Comparison of ENCODE assay signal across 24 cellular contexts in the genomic region with DNA sequence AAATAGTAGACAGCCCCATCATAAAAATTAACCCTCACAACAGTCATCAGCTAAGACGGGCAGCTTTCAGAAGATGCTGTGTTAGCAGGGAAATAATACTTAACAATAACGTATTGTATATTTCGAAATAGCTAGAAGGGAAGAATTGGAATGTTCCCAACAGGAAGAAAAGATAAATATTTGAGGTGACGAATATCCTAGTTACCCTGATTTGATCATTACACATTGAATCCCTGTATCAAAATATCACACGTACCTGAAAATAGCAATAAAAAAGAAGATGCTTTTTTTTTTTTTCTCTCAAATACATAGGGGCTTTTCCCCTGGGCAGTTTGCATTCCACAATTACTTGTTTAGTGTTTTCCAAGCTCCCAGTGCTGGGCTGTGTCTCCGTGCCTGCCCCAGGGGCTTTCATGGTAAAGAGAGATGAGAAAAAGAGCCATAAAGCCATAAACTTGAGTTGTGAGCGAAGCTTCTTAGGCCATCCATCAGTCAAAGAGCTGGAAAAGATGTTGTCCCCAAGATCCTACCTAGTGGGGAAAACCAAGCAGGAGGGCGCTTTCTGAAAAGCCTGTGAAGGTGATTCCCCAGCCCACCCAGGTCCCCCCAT.
DNase-seq lines count a peak whose midpoint lies in the region; ATAC-seq and TF ChIP-seq lines count a peak whose summit lies in the region.
"Had no signal": no experiment of that assay in that cellular context is flagged by ENCODE, and none has a peak within 500 bp of the region (broad histone marks: within the 10 kb centered on the region; RNA-seq: fewer than 3 reads in every experiment).

No MANE protein-coding gene starts in this region.

- peaks cover 67% of the 10 kb centered on the region for H3K36me3 Mint-ChIP-seq in activated B cell treated with CpG ODN at 0.5 μM for 24 hours (ENCODE audit: low read depth)
- H3K36me3 Mint-ChIP-seq in stimulated activated naive B cell treated with anti-CD40 and anti-IgM and Interleukin-4, amounts not matched to agents 10 μg/mL and 1 μg/mL and 100 μg/mL, for 72 hours, result peaks cover 38 to 63% of the 10 kb centered on the region in 2 donors
- peaks cover 3% of the 10 kb centered on the region for H3K36me3 Mint-ChIP-seq in activated CD8-positive, alpha-beta T cell treated with anti-CD3 and anti-CD28 coated beads for 36 hours (ENCODE audit: low read depth)

- H3K4me3 ChIP-seq in right atrium auricular region, result no peak overlapping the region
- H3K4me3 ChIP-seq in heart right ventricle, result no peak overlapping the region
- no peak overlapping the region for H3K4me3 ChIP-seq in mesenchymal stem cell (ENCODE audit: insufficient read depth in 1 of 2, low read depth in 1 of 2, low read length in 2 of 2)
- no peak overlapping the region for H3K4me3 ChIP-seq in gastroesophageal sphincter
- H3K4me3 ChIP-seq: MG63 had no signal

- no peak overlapping the region for H2BK15ac ChIP-seq in mesenchymal stem cell (ENCODE audit: low read depth, poor library complexity, severe bottlenecking)

- H3K79me1 ChIP-seq in mesenchymal stem cell (replicated peaks; ENCODE audit: low read length, poor library complexity, severe bottlenecking), result peaks cover 22% of the 10 kb centered on the region

- peaks cover 57% of the 10 kb centered on the region for H3K4me1 Mint-ChIP-seq in activated B cell treated with CpG ODN at 0.5 μM for 24 hours
- H3K4me1 Mint-ChIP-seq in stimulated activated naive B cell treated with anti-CD40 and anti-IgM and Interleukin-4, amounts not matched to agents 10 μg/mL and 1 μg/mL and 100 μg/mL, for 72 hours, result peaks cover 46 to 57% of the 10 kb centered on the region in 2 donors
- no peaks in the 10 kb centered on the region for H3K4me1 Mint-ChIP-seq in activated CD8-positive, alpha-beta T cell treated with anti-CD3 and anti-CD28 coated beads for 36 hours (ENCODE audit: low read depth)

- no peak for DNase-seq in right atrium auricular region (ENCODE audit: low spot score)
- no peak for DNase-seq in heart right ventricle
- DNase-seq in activated B cell treated with CpG ODN at 0.5 μM for 24 hours, result no peak
- peak; percentile 13 for DNase-seq in mesenchymal stem cell
- no peak for DNase-seq in stimulated activated naive B cell treated with anti-CD40 and anti-IgM and Interleukin-4, amounts not matched to agents 10 μg/mL and 1 μg/mL and 100 μg/mL, for 72 hours
- no peak for DNase-seq in cerebellar cortex (ENCODE audit: low spot score)
- no peak for DNase-seq in activated CD8-positive, alpha-beta T cell treated with anti-CD3 and anti-CD28 coated beads for 36 hours
- DNase-seq: 8988T; CD4-positive, alpha-beta T cell; DMS53; H7; HFFc6; Kasumi-1; MG63; NCI-H1092; NCI-H2081; NCI-H2171 treated with DMSO at 0.1 percent for 48 hours; NCI-H446 treated with DMSO at 0.1 percent for 48 hours; NK-92 treated with Interleukin-12 subunit alpha and Interleukin-12 subunit beta, amount 100 ng/mL, for 24 hours; OCI-M1; SHP77 had no signal

- no peak overlapping the region for H2BK120ac ChIP-seq in mesenchymal stem cell (ENCODE audit: low read depth, low read length)

- H3K14ac ChIP-seq in mesenchymal stem cell (ENCODE audit: low read length in 2 of 2), result no peak overlapping the region

- intact Hi-C loops in heart right ventricle (cut with DNase I) (no loop called here), activated B cell treated with CpG ODN at 0.5 μM for 24 hours (cut with micrococcal nuclease) (no loop called here)
- intact Hi-C loops in activated CD8-positive, alpha-beta T cell treated with anti-CD3 and anti-CD28 coated beads for 36 hours (cut with micrococcal nuclease), result no loop called here

- H2AK5ac ChIP-seq in mesenchymal stem cell (ENCODE audit: low read length, severe bottlenecking), result no peak overlapping the region

- no peak overlapping the region for H3K18ac ChIP-seq in mesenchymal stem cell (ENCODE audit: low read depth in 1 of 2, low read length in 2 of 2)

- no peaks in the 10 kb centered on the region for H3K9me3 ChIP-seq in right atrium auricular region
- peaks cover 0 to 15% (median 0%) of the 10 kb centered on the region in 11 donors for H3K9me3 ChIP-seq in heart right ventricle
- no peaks in the 10 kb centered on the region for H3K9me3 ChIP-seq in mesenchymal stem cell (ENCODE audit: control insufficient read depth, low read length)
- H3K9me3 ChIP-seq in gastroesophageal sphincter, result no peaks in the 10 kb centered on the region
- H3K9me3 ChIP-seq: MG63 had no signal

- H2BK5ac ChIP-seq in mesenchymal stem cell (ENCODE audit: low read depth, low read length, poor library complexity, severe bottlenecking), result no peak overlapping the region

- H3K9ac ChIP-seq in mesenchymal stem cell (ENCODE audit: low read length), result no peak overlapping the region

- H3K27ac Mint-ChIP-seq in activated B cell treated with CpG ODN at 0.5 μM for 24 hours, result peak overlapping the region; percentile 42
- H3K27ac Mint-ChIP-seq in stimulated activated naive B cell treated with anti-CD40 and anti-IgM and Interleukin-4, amounts not matched to agents 10 μg/mL and 1 μg/mL and 100 μg/mL, for 72 hours, result peak overlapping the region; percentile 67
- no peak overlapping the region for H3K27ac Mint-ChIP-seq in activated CD8-positive, alpha-beta T cell treated with anti-CD3 and anti-CD28 coated beads for 36 hours
- H3K27ac Mint-ChIP-seq: CD4-positive, alpha-beta T cell; HFFc6 had no signal

- TF ChIP-seq CTCF in right atrium auricular region (IDR thresholded peaks at IDR 0.05) (no peak), heart right ventricle (IDR thresholded peaks at IDR 0.05) (no peak), activated B cell treated with CpG ODN at 0.5 μM for 24 hours (IDR thresholded peaks at IDR 0.05) (no peak), gastroesophageal sphincter (IDR thresholded peaks at IDR 0.05) (no peak)
- TF ChIP-seq CTCF in activated CD8-positive, alpha-beta T cell treated with anti-CD3 and anti-CD28 coated beads for 36 hours (IDR thresholded peaks at IDR 0.05), result no peak

- no peak overlapping the region for H3K4me2 ChIP-seq in mesenchymal stem cell (ENCODE audit: low read length, poor library complexity, severe bottlenecking)

- WGBS in heart right ventricle, 2 donors, result 60 to 68% methylated on average over 8 of the region's 8 CpGs
- WGBS in mesenchymal stem cell, result 66% methylated on average over 5 of the region's 8 CpGs
- 79 to 81% methylated on average over 5 to 8 of the region's 8 CpGs for WGBS in gastroesophageal sphincter (ENCODE audit: low coverage in 1 of 2), 2 donors

- no peak overlapping the region for H3K4ac ChIP-seq in mesenchymal stem cell (ENCODE audit: low read depth in 1 of 2, low read length in 2 of 2)

- no peak overlapping the region for H4K8ac ChIP-seq in mesenchymal stem cell (ENCODE audit: low read length)

- no peak overlapping the region for H2AFZ ChIP-seq in mesenchymal stem cell (ENCODE audit: low read depth, low read length)

- H3K27me3 Mint-ChIP-seq in activated B cell treated with CpG ODN at 0.5 μM for 24 hours, result no peaks in the 10 kb centered on the region
- H3K27me3 Mint-ChIP-seq in stimulated activated naive B cell treated with anti-CD40 and anti-IgM and Interleukin-4, amounts not matched to agents 10 μg/mL and 1 μg/mL and 100 μg/mL, for 72 hours, result no peaks in the 10 kb centered on the region
- H3K27me3 Mint-ChIP-seq in activated CD8-positive, alpha-beta T cell treated with anti-CD3 and anti-CD28 coated beads for 36 hours, result no peaks in the 10 kb centered on the region
- H3K27me3 Mint-ChIP-seq: CD4-positive, alpha-beta T cell had no signal

- H3K9me3 Mint-ChIP-seq in activated B cell treated with CpG ODN at 0.5 μM for 24 hours, result no peaks in the 10 kb centered on the region
- no peaks in the 10 kb centered on the region for H3K9me3 Mint-ChIP-seq in stimulated activated naive B cell treated with anti-CD40 and anti-IgM and Interleukin-4, amounts not matched to agents 10 μg/mL and 1 μg/mL and 100 μg/mL, for 72 hours
- no peaks in the 10 kb centered on the region for H3K9me3 Mint-ChIP-seq in activated CD8-positive, alpha-beta T cell treated with anti-CD3 and anti-CD28 coated beads for 36 hours
- H3K9me3 Mint-ChIP-seq: CD4-positive, alpha-beta T cell; HFFc6 had no signal

- H3K4me1 ChIP-seq in right atrium auricular region (peaks cover 0 to 44% of the 10 kb centered on the region in 2 donors), heart right ventricle (peaks cover 8 to 32% (median 15%) of the 10 kb centered on the region in 9 donors), mesenchymal stem cell (ENCODE audit: control insufficient read depth, insufficient read depth, low read depth, low read length) (peaks cover 1% of the 10 kb centered on the region), gastroesophageal sphincter (peaks cover 0 to 4% (median 0%) of the 10 kb centered on the region in 3 donors)

- H3K4me3 Mint-ChIP-seq in activated B cell treated with CpG ODN at 0.5 μM for 24 hours, result no peak overlapping the region
- no peak overlapping the region for H3K4me3 Mint-ChIP-seq in stimulated activated naive B cell treated with anti-CD40 and anti-IgM and Interleukin-4, amounts not matched to agents 10 μg/mL and 1 μg/mL and 100 μg/mL, for 72 hours
- H3K4me3 Mint-ChIP-seq in activated CD8-positive, alpha-beta T cell treated with anti-CD3 and anti-CD28 coated beads for 36 hours, result no peak overlapping the region
- H3K4me3 Mint-ChIP-seq: CD4-positive, alpha-beta T cell; HFFc6 had no signal

- H2BK12ac ChIP-seq in mesenchymal stem cell (ENCODE audit: low read length in 2 of 2), result no peak overlapping the region

- no peaks in the 10 kb centered on the region for H3K36me3 ChIP-seq in right atrium auricular region
- no peaks in the 10 kb centered on the region for H3K36me3 ChIP-seq in heart right ventricle
- H3K36me3 ChIP-seq in mesenchymal stem cell (ENCODE audit: control insufficient read depth in 1 of 2, insufficient read depth in 2 of 2, low read depth in 1 of 2, low read length in 2 of 2), result peaks cover 0 to 20% of the 10 kb centered on the region in 2 experiments
- no peaks in the 10 kb centered on the region for H3K36me3 ChIP-seq in gastroesophageal sphincter
- H3K36me3 ChIP-seq: MG63 had no signal

- TF ChIP-seq POLR2A in gastroesophageal sphincter (IDR thresholded peaks at IDR 0.05), result no peak

- H3K27me3 ChIP-seq in right atrium auricular region (no peaks in the 10 kb centered on the region), heart right ventricle (no peaks in the 10 kb centered on the region), mesenchymal stem cell (ENCODE audit: control insufficient read depth in 1 of 2, insufficient read depth in 1 of 2, low read length in 2 of 2) (peaks cover 0 to 75% of the 10 kb centered on the region in 2 experiments), gastroesophageal sphincter (no peaks in the 10 kb centered on the region)
- H3K27me3 ChIP-seq: MG63 had no signal

- POLR2A ChIA-PET in activated B cell treated with CpG ODN at 0.5 μM for 24 hours (lab: Charles Lee), result no interaction called here
- POLR2A ChIA-PET in activated CD8-positive, alpha-beta T cell treated with anti-CD3 and anti-CD28 coated beads for 36 hours (lab: Charles Lee), result no interaction called here

- no peak overlapping the region for H3K23ac ChIP-seq in mesenchymal stem cell (ENCODE audit: low read length in 2 of 2)

- CTCF ChIA-PET in activated B cell treated with CpG ODN at 0.5 μM for 24 hours (lab: Charles Lee), result interaction anchor here (0.6 to 1.9 kb wide), 2 partner anchors 384 to 589 kb away, joined by 4 to 5 read pairs; no protein-coding TSS in a partner anchor
- CTCF ChIA-PET in activated CD8-positive, alpha-beta T cell treated with anti-CD3 and anti-CD28 coated beads for 36 hours (lab: Charles Lee), result no interaction called here

- no peak for ATAC-seq in heart right ventricle
- ATAC-seq in activated B cell treated with CpG ODN at 0.5 μM for 24 hours (ENCODE audit: low read depth), result no peak
- no peak for ATAC-seq in stimulated activated naive B cell treated with anti-CD40 and anti-IgM and Interleukin-4, amounts not matched to agents 10 μg/mL and 1 μg/mL and 100 μg/mL, for 72 hours (replicated peaks)
- ATAC-seq in gastroesophageal sphincter, result no peak
- ATAC-seq in activated CD8-positive, alpha-beta T cell treated with anti-CD3 and anti-CD28 coated beads for 36 hours, result no peak
- ATAC-seq: SK-N-SH treated with all-trans-retinoic acid at 6 μM for 48 hours had no signal

- TF ChIP-seq EP300 in gastroesophageal sphincter (IDR thresholded peaks at IDR 0.05), result no peak

- no peak overlapping the region for H4K91ac ChIP-seq in mesenchymal stem cell (ENCODE audit: low read length)

- H3K27ac ChIP-seq in right atrium auricular region (peak overlapping the region; percentile 15 to 85), heart right ventricle (peak overlapping the region in 1 of 10 donors; percentile 60), mesenchymal stem cell (ENCODE audit: low read length, poor library complexity, severe bottlenecking) (no peak overlapping the region), gastroesophageal sphincter (no peak overlapping the region)
- H3K27ac ChIP-seq: HL-60 had no signal

Comparison
In these comparisons a context has a peak if more than half of its experiments do, and no peak if none do; other contexts are left out.
1. H3K27ac ChIP-seq: peak in right atrium auricular region (2 of 2); none in mesenchymal stem cell (single experiment) and gastroesophageal sphincter (0 of 4).